ENCODE assay signal across 1 cellular context in the genomic region with DNA sequence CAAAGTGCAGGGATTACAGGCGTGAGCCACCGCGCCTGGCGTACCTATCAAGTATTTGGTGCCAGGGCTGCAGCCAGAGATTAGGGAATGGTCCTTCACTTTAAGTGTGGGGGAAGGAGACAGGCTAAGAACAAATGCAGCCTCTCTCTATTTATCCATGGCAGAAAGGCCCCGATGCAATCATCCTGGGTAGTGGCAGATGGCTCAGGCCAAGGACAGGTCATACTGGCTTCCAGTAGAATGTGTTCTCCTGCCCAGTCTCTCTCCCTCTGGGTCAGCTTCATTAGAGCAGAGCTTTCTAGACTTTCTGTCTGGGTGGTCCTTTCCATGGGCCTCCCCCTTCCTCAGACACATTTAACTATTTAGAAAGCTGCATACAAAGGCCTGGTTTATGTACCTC.
TF ChIP-seq lines count a peak whose summit lies in the region.

No MANE protein-coding gene starts in this region.

TF ChIP-seq in HepG2, 621 proteins besides CTCF, POLR2A, EP300 and RAD21:
- TF ChIP-seq YEATS2 (CRISPR knock-in tag; IDR thresholded peaks at IDR 0.05; ENCODE audit: borderline replicate concordance) (no peak), RXRA (CRISPR knock-in tag; IDR thresholded peaks at IDR 0.05) (0 out of 2 replicates have a peak, but pooled peaks have one; percentile 11), ZNF652 (CRISPR knock-in tag; IDR thresholded peaks at IDR 0.05; ENCODE audit: borderline replicate concordance, low read depth) (no peak), RARA (CRISPR knock-in tag; IDR thresholded peaks at IDR 0.05) (peak; percentile 69)
- TF ChIP-seq, protein P1, sequence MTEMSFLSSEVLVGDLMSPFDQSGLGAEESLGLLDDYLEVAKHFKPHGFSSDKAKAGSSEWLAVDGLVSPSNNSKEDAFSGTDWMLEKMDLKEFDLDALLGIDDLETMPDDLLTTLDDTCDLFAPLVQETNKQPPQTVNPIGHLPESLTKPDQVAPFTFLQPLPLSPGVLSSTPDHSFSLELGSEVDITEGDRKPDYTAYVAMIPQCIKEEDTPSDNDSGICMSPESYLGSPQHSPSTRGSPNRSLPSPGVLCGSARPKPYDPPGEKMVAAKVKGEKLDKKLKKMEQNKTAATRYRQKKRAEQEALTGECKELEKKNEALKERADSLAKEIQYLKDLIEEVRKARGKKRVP (CRISPR knock-in tag; IDR thresholded peaks at IDR 0.05), result peak in 1 of 2 experiments; percentile 57; a peak in 2 of 4 replicates
